ENCODE assay signal across 1 cellular context in the genomic region with DNA sequence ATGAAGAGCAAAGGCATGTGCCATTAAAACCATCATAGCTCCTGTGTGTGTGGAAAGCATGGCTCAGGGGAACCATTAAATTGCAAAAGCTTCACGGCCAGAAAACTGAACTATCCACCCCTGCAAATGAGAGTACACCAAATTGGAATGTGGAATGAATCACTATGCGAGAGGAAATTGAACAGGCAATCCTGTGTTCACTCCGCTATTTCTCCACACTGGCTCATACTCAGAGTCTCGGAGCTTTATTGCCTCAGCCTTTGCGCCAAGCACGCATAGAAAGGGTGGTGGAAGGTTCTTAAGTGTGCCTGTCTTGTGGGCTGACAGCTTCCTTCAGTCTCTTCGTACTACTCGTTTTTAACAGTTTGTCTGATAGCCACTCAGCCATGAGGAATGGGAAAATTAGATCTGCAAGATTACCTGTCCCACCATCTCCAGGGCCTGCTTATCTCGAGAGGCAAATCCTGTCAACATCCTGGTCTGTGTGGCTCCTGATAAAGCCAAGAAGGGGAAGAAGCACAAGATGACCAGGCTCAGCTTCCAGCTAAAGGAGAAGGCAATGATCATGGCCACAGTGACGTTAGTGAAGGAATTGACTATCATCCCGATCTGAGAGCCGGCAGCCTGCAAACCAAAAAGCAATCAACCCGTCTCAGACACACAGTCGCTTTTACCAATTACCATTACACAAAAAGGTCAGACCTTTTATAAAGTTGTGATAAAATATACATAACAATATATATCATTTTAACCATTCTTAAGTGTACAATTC.
TF ChIP-seq lines count a peak whose summit lies in the region.

No MANE protein-coding gene starts in this region.

TF ChIP-seq in K562, 482 proteins besides CTCF, POLR2A, EP300 and RAD21 (continued from another document and continues in another):
- TF ChIP-seq SAFB (IDR thresholded peaks at IDR 0.05; ENCODE audit: borderline replicate concordance, low read depth, low read length): no peak
- TF ChIP-seq, protein P1, sequence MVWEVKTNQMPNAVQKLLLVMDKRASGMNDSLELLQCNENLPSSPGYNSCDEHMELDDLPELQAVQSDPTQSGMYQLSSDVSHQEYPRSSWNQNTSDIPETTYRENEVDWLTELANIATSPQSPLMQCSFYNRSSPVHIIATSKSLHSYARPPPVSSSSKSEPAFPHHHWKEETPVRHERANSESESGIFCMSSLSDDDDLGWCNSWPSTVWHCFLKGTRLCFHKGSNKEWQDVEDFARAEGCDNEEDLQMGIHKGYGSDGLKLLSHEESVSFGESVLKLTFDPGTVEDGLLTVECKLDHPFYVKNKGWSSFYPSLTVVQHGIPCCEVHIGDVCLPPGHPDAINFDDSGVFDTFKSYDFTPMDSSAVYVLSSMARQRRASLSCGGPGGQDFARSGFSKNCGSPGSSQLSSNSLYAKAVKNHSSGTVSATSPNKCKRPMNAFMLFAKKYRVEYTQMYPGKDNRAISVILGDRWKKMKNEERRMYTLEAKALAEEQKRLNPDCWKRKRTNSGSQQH (CRISPR knock-in tag; IDR thresholded peaks at IDR 0.05): peak; percentile 78
- TF ChIP-seq FOXK1 (CRISPR knock-in tag; IDR thresholded peaks at IDR 0.05; ENCODE audit: borderline replicate concordance): no peak
- TF ChIP-seq, protein P2, sequence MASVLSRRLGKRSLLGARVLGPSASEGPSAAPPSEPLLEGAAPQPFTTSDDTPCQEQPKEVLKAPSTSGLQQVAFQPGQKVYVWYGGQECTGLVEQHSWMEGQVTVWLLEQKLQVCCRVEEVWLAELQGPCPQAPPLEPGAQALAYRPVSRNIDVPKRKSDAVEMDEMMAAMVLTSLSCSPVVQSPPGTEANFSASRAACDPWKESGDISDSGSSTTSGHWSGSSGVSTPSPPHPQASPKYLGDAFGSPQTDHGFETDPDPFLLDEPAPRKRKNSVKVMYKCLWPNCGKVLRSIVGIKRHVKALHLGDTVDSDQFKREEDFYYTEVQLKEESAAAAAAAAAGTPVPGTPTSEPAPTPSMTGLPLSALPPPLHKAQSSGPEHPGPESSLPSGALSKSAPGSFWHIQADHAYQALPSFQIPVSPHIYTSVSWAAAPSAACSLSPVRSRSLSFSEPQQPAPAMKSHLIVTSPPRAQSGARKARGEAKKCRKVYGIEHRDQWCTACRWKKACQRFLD (CRISPR knock-in tag; IDR thresholded peaks at IDR 0.05): peak; percentile 63; the same call in 1 of the 2 replicates
- TF ChIP-seq CBFB (CRISPR knock-in tag; IDR thresholded peaks at IDR 0.05): peak; percentile 89
- TF ChIP-seq ZNF766 (CRISPR knock-in tag; conservative IDR thresholded peaks at IDR 0.05): peak; percentile 97
- TF ChIP-seq, protein P3, sequence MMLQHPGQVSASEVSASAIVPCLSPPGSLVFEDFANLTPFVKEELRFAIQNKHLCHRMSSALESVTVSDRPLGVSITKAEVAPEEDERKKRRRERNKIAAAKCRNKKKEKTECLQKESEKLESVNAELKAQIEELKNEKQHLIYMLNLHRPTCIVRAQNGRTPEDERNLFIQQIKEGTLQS (IDR thresholded peaks at IDR 0.05): peak; percentile 80
- TF ChIP-seq, protein P3 (CRISPR knock-in tag; conservative IDR thresholded peaks at IDR 0.05): peak; percentile 66; the same call in 1 of the 2 replicates
- peak; percentile 54 to 78 for TF ChIP-seq NCOA2 (IDR thresholded peaks at IDR 0.05; ENCODE audit: partially characterized antibody in 2 of 2)
- TF ChIP-seq RBM25 (IDR thresholded peaks at IDR 0.05; ENCODE audit: low read depth, low read length, severe bottlenecking): no peak
- TF ChIP-seq, protein P4, sequence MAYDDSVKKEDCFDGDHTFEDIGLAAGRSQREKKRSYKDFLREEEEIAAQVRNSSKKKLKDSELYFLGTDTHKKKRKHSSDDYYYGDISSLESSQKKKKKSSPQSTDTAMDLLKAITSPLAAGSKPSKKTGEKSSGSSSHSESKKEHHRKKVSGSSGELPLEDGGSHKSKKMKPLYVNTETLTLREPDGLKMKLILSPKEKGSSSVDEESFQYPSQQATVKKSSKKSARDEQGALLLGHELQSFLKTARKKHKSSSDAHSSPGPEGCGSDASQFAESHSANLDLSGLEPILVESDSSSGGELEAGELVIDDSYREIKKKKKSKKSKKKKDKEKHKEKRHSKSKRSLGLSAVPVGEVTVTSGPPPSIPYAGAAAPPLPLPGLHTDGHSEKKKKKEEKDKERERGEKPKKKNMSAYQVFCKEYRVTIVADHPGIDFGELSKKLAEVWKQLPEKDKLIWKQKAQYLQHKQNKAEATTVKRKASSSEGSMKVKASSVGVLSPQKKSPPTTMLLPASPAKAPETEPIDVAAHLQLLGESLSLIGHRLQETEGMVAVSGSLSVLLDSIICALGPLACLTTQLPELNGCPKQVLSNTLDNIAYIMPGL (CRISPR knock-in tag; IDR thresholded peaks at IDR 0.05): no peak
- TF ChIP-seq, protein P5, sequence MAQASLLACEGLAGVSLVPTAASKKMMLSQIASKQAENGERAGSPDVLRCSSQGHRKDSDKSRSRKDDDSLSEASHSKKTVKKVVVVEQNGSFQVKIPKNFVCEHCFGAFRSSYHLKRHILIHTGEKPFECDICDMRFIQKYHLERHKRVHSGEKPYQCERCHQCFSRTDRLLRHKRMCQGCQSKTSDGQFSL (CRISPR knock-in tag; IDR thresholded peaks at IDR 0.05): no peak
- TF ChIP-seq, protein P5 (tag; IDR thresholded peaks at IDR 0.05): no peak
- no peak for TF ChIP-seq CREBBP (IDR thresholded peaks at IDR 0.05; ENCODE audit: low read depth, low read length)
- TF ChIP-seq ZNF644 (tag; IDR thresholded peaks at IDR 0.05; ENCODE audit: low read depth): peak; percentile 96
- peak; percentile 79 for TF ChIP-seq NFE2 (IDR thresholded peaks at IDR 0.05; ENCODE audit: low read depth)
- TF ChIP-seq, protein P6, sequence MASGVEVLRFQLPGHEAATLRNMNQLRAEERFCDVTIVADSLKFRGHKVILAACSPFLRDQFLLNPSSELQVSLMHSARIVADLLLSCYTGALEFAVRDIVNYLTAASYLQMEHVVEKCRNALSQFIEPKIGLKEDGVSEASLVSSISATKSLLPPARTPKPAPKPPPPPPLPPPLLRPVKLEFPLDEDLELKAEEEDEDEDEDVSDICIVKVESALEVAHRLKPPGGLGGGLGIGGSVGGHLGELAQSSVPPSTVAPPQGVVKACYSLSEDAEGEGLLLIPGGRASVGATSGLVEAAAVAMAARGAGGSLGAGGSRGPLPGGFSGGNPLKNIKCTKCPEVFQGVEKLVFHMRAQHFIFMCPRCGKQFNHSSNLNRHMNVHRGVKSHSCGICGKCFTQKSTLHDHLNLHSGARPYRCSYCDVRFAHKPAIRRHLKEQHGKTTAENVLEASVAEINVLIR (CRISPR knock-in tag; IDR thresholded peaks at IDR 0.05): peak; percentile 78
- no peak for TF ChIP-seq STAT5B (CRISPR knock-in tag; IDR thresholded peaks at IDR 0.05)
- TF ChIP-seq, protein P7, sequence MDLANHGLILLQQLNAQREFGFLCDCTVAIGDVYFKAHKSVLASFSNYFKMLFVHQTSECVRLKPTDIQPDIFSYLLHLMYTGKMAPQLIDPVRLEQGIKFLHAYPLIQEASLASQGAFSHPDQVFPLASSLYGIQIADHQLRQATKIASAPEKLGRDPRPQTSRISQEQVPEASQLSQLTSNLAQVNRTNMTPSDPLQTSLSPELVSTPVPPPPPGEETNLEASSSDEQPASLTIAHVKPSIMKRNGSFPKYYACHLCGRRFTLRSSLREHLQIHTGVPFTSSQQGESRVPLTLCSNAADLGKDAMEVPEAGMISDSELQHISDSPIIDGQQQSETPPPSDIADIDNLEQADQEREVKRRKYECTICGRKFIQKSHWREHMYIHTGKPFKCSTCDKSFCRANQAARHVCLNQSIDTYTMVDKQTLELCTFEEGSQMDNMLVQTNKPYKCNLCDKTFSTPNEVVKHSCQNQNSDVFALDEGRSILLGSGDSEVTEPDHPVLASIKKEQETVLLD (IDR thresholded peaks at IDR 0.05): peak; percentile 93
- TF ChIP-seq, protein P8, sequence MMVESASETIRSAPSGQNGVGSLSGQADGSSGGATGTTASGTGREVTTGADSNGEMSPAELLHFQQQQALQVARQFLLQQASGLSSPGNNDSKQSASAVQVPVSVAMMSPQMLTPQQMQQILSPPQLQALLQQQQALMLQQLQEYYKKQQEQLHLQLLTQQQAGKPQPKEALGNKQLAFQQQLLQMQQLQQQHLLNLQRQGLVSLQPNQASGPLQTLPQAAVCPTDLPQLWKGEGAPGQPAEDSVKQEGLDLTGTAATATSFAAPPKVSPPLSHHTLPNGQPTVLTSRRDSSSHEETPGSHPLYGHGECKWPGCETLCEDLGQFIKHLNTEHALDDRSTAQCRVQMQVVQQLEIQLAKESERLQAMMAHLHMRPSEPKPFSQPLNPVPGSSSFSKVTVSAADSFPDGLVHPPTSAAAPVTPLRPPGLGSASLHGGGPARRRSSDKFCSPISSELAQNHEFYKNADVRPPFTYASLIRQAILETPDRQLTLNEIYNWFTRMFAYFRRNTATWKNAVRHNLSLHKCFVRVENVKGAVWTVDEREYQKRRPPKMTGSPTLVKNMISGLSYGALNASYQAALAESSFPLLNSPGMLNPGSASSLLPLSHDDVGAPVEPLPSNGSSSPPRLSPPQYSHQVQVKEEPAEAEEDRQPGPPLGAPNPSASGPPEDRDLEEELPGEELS (CRISPR knock-in tag; IDR thresholded peaks at IDR 0.05; ENCODE audit: borderline replicate concordance): no peak
- TF ChIP-seq NBN (IDR thresholded peaks at IDR 0.05; ENCODE audit: low read depth): peak; percentile 98
- peak; percentile 76 for TF ChIP-seq ZNF41 (CRISPR knock-in tag; conservative IDR thresholded peaks at IDR 0.05)
- TF ChIP-seq, protein P9, sequence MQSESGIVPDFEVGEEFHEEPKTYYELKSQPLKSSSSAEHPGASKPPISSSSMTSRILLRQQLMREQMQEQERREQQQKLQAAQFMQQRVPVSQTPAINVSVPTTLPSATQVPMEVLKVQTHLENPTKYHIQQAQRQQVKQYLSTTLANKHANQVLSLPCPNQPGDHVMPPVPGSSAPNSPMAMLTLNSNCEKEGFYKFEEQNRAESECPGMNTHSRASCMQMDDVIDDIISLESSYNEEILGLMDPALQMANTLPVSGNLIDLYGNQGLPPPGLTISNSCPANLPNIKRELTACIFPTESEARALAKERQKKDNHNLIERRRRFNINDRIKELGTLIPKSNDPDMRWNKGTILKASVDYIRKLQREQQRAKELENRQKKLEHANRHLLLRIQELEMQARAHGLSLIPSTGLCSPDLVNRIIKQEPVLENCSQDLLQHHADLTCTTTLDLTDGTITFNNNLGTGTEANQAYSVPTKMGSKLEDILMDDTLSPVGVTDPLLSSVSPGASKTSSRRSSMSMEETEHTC (IDR thresholded peaks at IDR 0.05): peak; percentile 87
- peak; percentile 57; the same call in 1 of the 2 replicates for TF ChIP-seq DDX20 (tag; IDR thresholded peaks at IDR 0.05; ENCODE audit: low read depth)
- TF ChIP-seq SMAD1 (IDR thresholded peaks at IDR 0.05; ENCODE audit: low read depth, low read length, partially characterized antibody): peak; percentile 98
- peak; percentile 79; the same call in 1 of the 2 replicates for TF ChIP-seq ILF3 (IDR thresholded peaks at IDR 0.05; ENCODE audit: borderline replicate concordance)
- TF ChIP-seq, protein P10, sequence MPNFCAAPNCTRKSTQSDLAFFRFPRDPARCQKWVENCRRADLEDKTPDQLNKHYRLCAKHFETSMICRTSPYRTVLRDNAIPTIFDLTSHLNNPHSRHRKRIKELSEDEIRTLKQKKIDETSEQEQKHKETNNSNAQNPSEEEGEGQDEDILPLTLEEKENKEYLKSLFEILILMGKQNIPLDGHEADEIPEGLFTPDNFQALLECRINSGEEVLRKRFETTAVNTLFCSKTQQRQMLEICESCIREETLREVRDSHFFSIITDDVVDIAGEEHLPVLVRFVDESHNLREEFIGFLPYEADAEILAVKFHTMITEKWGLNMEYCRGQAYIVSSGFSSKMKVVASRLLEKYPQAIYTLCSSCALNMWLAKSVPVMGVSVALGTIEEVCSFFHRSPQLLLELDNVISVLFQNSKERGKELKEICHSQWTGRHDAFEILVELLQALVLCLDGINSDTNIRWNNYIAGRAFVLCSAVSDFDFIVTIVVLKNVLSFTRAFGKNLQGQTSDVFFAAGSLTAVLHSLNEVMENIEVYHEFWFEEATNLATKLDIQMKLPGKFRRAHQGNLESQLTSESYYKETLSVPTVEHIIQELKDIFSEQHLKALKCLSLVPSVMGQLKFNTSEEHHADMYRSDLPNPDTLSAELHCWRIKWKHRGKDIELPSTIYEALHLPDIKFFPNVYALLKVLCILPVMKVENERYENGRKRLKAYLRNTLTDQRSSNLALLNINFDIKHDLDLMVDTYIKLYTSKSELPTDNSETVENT (CRISPR knock-in tag; IDR thresholded peaks at IDR 0.05): no peak
- no peak for TF ChIP-seq E2F3 (CRISPR knock-in tag; IDR thresholded peaks at IDR 0.05)
- TF ChIP-seq, protein P11, sequence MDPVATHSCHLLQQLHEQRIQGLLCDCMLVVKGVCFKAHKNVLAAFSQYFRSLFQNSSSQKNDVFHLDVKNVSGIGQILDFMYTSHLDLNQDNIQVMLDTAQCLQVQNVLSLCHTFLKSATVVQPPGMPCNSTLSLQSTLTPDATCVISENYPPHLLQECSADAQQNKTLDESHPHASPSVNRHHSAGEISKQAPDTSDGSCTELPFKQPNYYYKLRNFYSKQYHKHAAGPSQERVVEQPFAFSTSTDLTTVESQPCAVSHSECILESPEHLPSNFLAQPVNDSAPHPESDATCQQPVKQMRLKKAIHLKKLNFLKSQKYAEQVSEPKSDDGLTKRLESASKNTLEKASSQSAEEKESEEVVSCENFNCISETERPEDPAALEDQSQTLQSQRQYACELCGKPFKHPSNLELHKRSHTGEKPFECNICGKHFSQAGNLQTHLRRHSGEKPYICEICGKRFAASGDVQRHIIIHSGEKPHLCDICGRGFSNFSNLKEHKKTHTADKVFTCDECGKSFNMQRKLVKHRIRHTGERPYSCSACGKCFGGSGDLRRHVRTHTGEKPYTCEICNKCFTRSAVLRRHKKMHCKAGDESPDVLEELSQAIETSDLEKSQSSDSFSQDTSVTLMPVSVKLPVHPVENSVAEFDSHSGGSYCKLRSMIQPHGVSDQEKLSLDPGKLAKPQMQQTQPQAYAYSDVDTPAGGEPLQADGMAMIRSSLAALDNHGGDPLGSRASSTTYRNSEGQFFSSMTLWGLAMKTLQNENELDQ (CRISPR knock-in tag; IDR thresholded peaks at IDR 0.05; ENCODE audit: borderline replicate concordance): no peak
- peak; percentile 72 to 94; a peak in 3 of 4 replicates for TF ChIP-seq FOXA3 (CRISPR knock-in tag; conservative IDR thresholded peaks at IDR 0.05 in 1 of 2, IDR thresholded peaks at IDR 0.05 in 1 of 2)
- TF ChIP-seq CC2D1A (IDR thresholded peaks at IDR 0.05): peak; percentile 98
- TF ChIP-seq HNRNPLL (IDR thresholded peaks at IDR 0.05; ENCODE audit: low read depth, low read length, poor library complexity, severe bottlenecking): peak; percentile 99
- peak; percentile 97 for TF ChIP-seq ZNF197 (CRISPR knock-in tag; IDR thresholded peaks at IDR 0.05; ENCODE audit: low read depth)
- TF ChIP-seq SNRNP70 (optimal IDR thresholded peaks at IDR 0.05; ENCODE audit: low read depth, low read length): no peak
